ENCODE assay signal across 11 cellular contexts in the genomic region with DNA sequence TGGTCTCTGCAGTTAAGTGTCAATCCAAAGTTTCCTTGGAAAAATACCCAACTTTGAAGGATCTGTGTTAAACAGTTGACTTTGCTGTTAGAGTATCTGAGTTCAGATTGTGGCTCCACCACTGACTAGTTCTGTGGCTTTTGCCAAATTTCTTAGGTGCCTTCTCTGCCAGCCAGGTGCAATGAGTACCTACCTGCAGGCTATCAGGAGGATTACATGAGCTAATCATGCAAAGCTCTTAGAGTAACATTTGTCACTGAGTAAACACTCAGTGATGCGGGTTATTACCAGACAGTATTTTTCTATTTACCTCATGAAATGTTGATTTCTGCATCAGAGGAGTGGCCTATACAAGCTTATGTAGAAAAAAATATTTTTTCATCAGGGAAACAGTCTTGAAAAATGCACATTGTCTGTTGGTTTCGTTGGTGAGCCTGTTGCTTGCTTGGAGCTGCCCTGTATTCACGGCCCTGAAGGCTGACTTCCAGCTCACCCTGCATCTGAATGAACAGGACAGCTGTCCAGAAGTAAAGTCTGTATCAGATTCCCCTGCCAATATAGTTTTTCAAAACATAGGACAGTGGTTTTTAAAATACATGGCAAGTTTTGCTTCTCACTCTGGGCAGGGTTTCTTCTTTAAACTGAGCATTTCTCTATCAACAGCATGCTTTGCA.
DNase-seq lines count a peak whose midpoint lies in the region; ATAC-seq, FAIRE-seq and TF ChIP-seq lines count a peak whose summit lies in the region.
"Had no signal": no experiment of that assay in that cellular context is flagged by ENCODE, and none has a peak within 500 bp of the region (broad histone marks: within the 10 kb centered on the region; RNA-seq: fewer than 3 reads in every experiment).

No MANE protein-coding gene starts in this region.

- no peaks in the 10 kb centered on the region for H3K27me3 ChIP-seq in ACC112 (ENCODE audit: insufficient read depth, low read length)
- H3K27me3 ChIP-seq in hepatocyte = no peaks in the 10 kb centered on the region
- H3K27me3 ChIP-seq: cardiac muscle cell had no signal

- peaks cover 19% of the 10 kb centered on the region for H3K4me1 ChIP-seq in ACC112 (ENCODE audit: control insufficient read depth, insufficient read depth, low read length, unreplicated experiment)
- peaks cover 6% of the 10 kb centered on the region for H3K4me1 ChIP-seq in hepatocyte (ENCODE audit: insufficient read depth)

- ATAC-seq in SK-N-SH treated with all-trans-retinoic acid at 6 μM for 48 hours = peak; percentile 81
- ATAC-seq in GM18907 (IDR thresholded peaks at IDR 0.05; ENCODE audit: unreplicated experiment) = no peak

- 79% methylated on average over 3 of the region's 3 CpGs for WGBS in hepatocyte (ENCODE audit: low lambda C conversion rate, missing lambda C conversion rate)

- H2AFZ ChIP-seq in ACC112 (ENCODE audit: low read length, unreplicated experiment) = peak overlapping the region; percentile 1
- H2AFZ ChIP-seq in hepatocyte = no peak overlapping the region

- no peaks in the 10 kb centered on the region for H3K9me2 ChIP-seq in hepatocyte (replicated peaks; ENCODE audit: insufficient read depth)

- no peak for FAIRE-seq in RCC 7860 (lab: Jason Lieb, UNC)

- no peak overlapping the region for H3K4me2 ChIP-seq in hepatocyte

- H3K36me3 ChIP-seq in ACC112 (ENCODE audit: insufficient read depth, low read length) (0 out of 2 replicates have a peak, but pooled peaks cover 6% of the 10 kb centered on the region), hepatocyte (replicated peaks; ENCODE audit: insufficient read depth, low read depth) (no peaks in the 10 kb centered on the region)
- H3K36me3 ChIP-seq: cardiac muscle cell had no signal

- peak overlapping the region; percentile 67 for H3K27ac ChIP-seq in ACC112 (ENCODE audit: low read depth, low read length)
- H3K27ac ChIP-seq in hepatocyte = peak overlapping the region; percentile 57
- H3K27ac ChIP-seq: cardiac muscle cell, HL-60 had no signal

- H3K9me3 ChIP-seq in hepatocyte (ENCODE audit: low read depth) = no peaks in the 10 kb centered on the region

- no peaks in the 10 kb centered on the region for H4K20me1 ChIP-seq in hepatocyte (ENCODE audit: insufficient read depth, poor library complexity, severe bottlenecking)

- no peak for TF ChIP-seq CTCF in hepatocyte (IDR thresholded peaks at IDR 0.05; ENCODE audit: poor library complexity)

- DNase-seq in LHCN-M2 (ENCODE audit: low read depth) (peak; percentile 89), hepatocyte (ENCODE audit: low spot score) (no peak), LoVo (ENCODE audit: low spot score) (no peak), CD1c-positive myeloid dendritic cell (ENCODE audit: extremely low spot score) (no peak), RCC 7860 (ENCODE audit: low spot score) (no peak)
- DNase-seq: T-helper 1 cell had no signal

- H3K4me3 ChIP-seq in ACC112 (ENCODE audit: low read depth, low read length) (no peak overlapping the region), hepatocyte (no peak overlapping the region)
- H3K4me3 ChIP-seq: cardiac muscle cell had no signal

- no peaks in the 10 kb centered on the region for H3K79me2 ChIP-seq in ACC112 (ENCODE audit: control insufficient read depth, insufficient read depth, low read length, unreplicated experiment)
- H3K79me2 ChIP-seq in hepatocyte = no peaks in the 10 kb centered on the region

TF ChIP-seq in SK-N-SH treated with all-trans-retinoic acid at 6 μM for 48 hours, 23 proteins besides CTCF, POLR2A, EP300 and RAD21:
- no peak for TF ChIP-seq ESRRG (CRISPR knock-in tag; IDR thresholded peaks at IDR 0.05)
